Comparison of ENCODE assay signal across 8 cellular contexts in the genomic region with DNA sequence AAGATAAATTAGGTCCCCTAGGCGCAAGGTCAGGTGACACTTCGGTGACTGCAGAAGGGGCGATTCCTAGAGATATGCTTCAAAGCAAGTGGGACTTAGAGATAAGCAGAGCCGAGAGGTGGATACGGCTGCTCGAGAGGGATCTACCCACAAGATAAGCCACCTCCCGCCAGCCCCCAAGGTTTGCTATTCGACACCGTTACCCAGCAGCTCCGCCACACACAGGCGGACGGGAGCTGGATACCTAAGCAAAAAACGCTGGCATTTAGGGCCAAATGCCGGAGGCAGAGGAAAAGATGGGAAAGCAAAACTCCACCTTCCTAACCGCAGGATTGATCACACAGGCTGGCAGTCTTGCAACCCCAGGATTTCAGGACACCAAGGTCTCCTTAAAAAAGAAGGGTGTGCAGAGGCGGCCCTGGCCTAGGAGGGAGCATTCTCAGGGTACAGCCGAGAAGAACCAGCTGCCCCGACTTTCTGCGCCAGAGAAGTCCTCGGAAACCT. TPM values are rescaled to one million over a fixed set of nuclear protein-coding genes. Genes with fewer than 3 reads are reported as not detected.
DNase-seq lines count a peak whose midpoint lies in the region; ATAC-seq, FAIRE-seq and TF ChIP-seq lines count a peak whose summit lies in the region.

No MANE protein-coding gene starts in this region.

- 0 to 1% (median 1%) methylated on average over 20 of the region's 20 CpGs for WGBS in psoas muscle, 3 donors

- TF ChIP-seq CTCF in CD14-positive monocyte (IDR thresholded peaks at IDR 0.05) (no peak), fibroblast of pulmonary artery (IDR thresholded peaks at IDR 0.05; ENCODE audit: low read length, missing control alignments) (no peak), psoas muscle (IDR thresholded peaks at IDR 0.05) (no peak)

- peaks cover 0 to 18% (median 9%) of the 10 kb centered on the region in 7 donors for H3K9me3 Mint-ChIP-seq in CD14-positive monocyte
- H3K9me3 Mint-ChIP-seq in activated T-cell treated with anti-CD3 and anti-CD28 coated beads, Interleukin-2, amount 50 U/mL, for 24 hours = no peaks in the 10 kb centered on the region

- H3K27me3 ChIP-seq in HUES6 (ENCODE audit: control insufficient read depth, insufficient read depth, low read length) = no peaks in the 10 kb centered on the region
- H3K27me3 ChIP-seq in psoas muscle (ENCODE audit: insufficient read depth in 3 of 3, low read length in 2 of 3) = no peaks in the 10 kb centered on the region

- peak overlapping the region; percentile 92 to 97 for H3K4me3 Mint-ChIP-seq in CD14-positive monocyte
- H3K4me3 Mint-ChIP-seq in activated T-cell treated with anti-CD3 and anti-CD28 coated beads, Interleukin-2, amount 50 U/mL, for 24 hours = peak overlapping the region; percentile 92

- H3K27me3 Mint-ChIP-seq in CD14-positive monocyte (ENCODE audit: low read depth in 3 of 3) = peaks cover 0 to 54% (median 0%) of the 10 kb centered on the region in 3 donors
- H3K27me3 Mint-ChIP-seq in activated T-cell treated with anti-CD3 and anti-CD28 coated beads, Interleukin-2, amount 50 U/mL, for 24 hours = no peaks in the 10 kb centered on the region

- H3K4me3 ChIP-seq in HUES6 (ENCODE audit: low read depth, low read length) = peak overlapping the region; percentile 99
- peak overlapping the region; percentile 100 for H3K4me3 ChIP-seq in fibroblast of pulmonary artery (replicated peaks; ENCODE audit: low read depth, low read length)
- H3K4me3 ChIP-seq in psoas muscle = peak overlapping the region; percentile 86

- FAIRE-seq in GM19239 (lab: Jason Lieb, UNC) = no peak

- H3K36me3 Mint-ChIP-seq in CD14-positive monocyte = peaks cover 59 to 66% of the 10 kb centered on the region in 2 donors
- peaks cover 51% of the 10 kb centered on the region for H3K36me3 Mint-ChIP-seq in activated T-cell treated with anti-CD3 and anti-CD28 coated beads, Interleukin-2, amount 50 U/mL, for 24 hours (ENCODE audit: low read depth)

- H3K4me1 Mint-ChIP-seq in CD14-positive monocyte = peaks cover 62% of the 10 kb centered on the region
- peaks cover 70% of the 10 kb centered on the region for H3K4me1 Mint-ChIP-seq in activated T-cell treated with anti-CD3 and anti-CD28 coated beads, Interleukin-2, amount 50 U/mL, for 24 hours (ENCODE audit: low read depth)

- intact Hi-C loops in CD14-positive monocyte (cut with micrococcal nuclease) = loop anchor here in 1 of 2 donors (5.0 kb wide), 1 partner anchor 586 kb away; no protein-coding TSS in a partner anchor
- intact Hi-C loops in psoas muscle (cut with DNase I) = loop anchor here in 1 of 2 donors (10.0 kb wide), 1 partner anchor 628 kb away; the partner anchor contains the start of gene TUT1

- peak overlapping the region; percentile 91; the same call in 1 of the 2 replicates for H3K27ac ChIP-seq in HUES6 (ENCODE audit: low read depth, low read length)
- H3K27ac ChIP-seq in psoas muscle = peak overlapping the region; percentile 97

- H3K4me1 ChIP-seq in HUES6 (ENCODE audit: control insufficient read depth, insufficient read depth, low read length) = peaks cover 23% of the 10 kb centered on the region
- peaks cover 60% of the 10 kb centered on the region for H3K4me1 ChIP-seq in psoas muscle

- H3K9me3 ChIP-seq in HUES6 (ENCODE audit: control insufficient read depth, insufficient read depth, low read depth, low read length) (no peaks in the 10 kb centered on the region), psoas muscle (no peaks in the 10 kb centered on the region)

- H3K9ac ChIP-seq in HUES6 (ENCODE audit: low read length) = peak overlapping the region; percentile 94

- peak overlapping the region; percentile 97 to 99 (median 99) for H3K27ac Mint-ChIP-seq in CD14-positive monocyte
- peak overlapping the region; percentile 93 for H3K27ac Mint-ChIP-seq in activated T-cell treated with anti-CD3 and anti-CD28 coated beads, Interleukin-2, amount 50 U/mL, for 24 hours

- DNase-seq in CD14-positive monocyte (ENCODE audit: low spot score) (no peak), fibroblast of pulmonary artery (ENCODE audit: low read depth) (peak; percentile 52), psoas muscle (no peak), COR-L47 (lab: John Stamatoyannopoulos, UW) (no peak), GM19239 (ENCODE audit: insufficient read length, low spot score) (no peak)
- peak; percentile 48 for DNase-seq in activated T-cell treated with anti-CD3 and anti-CD28 coated beads, Interleukin-2, amount 50 U/mL, for 24 hours

- ATAC-seq in psoas muscle (no peak), HG02610 (IDR thresholded peaks at IDR 0.05; ENCODE audit: unreplicated experiment) (no peak)

- peaks cover 37% of the 10 kb centered on the region for H3K36me3 ChIP-seq in HUES6 (ENCODE audit: control insufficient read depth, insufficient read depth, low read length)
- peaks cover 3 to 30% of the 10 kb centered on the region in 2 donors for H3K36me3 ChIP-seq in psoas muscle (ENCODE audit: insufficient read depth in 1 of 2, low read depth in 1 of 2)

RNA-seq across cellular contexts. Expression of gene FTH1, which starts 0.7 kb away (rescaled TPM):
- over 10,000 TPM in 1 of 2 donors, 1,000 to 10,000 TPM in 1; 8,968 to 11,239 TPM for polyA plus RNA-seq in CD14-positive monocyte
- 1,000 to 10,000 TPM; 2,269 to 5,499 (median 3,297) TPM for total RNA-seq in psoas muscle
- polyA plus RNA-seq in psoas muscle = over 10,000 TPM in 1 of 3 donors, 1,000 to 10,000 TPM in 2; 2,316 to 16,176 (median 3,132) TPM

RNA-seq across cellular contexts. Expression of gene BEST1, which starts 16.6 kb away (rescaled TPM):
- 1 to 10 TPM; 5.9 to 7.4 TPM for polyA plus RNA-seq in CD14-positive monocyte
- 1 to 10 TPM in 2 of 4 donors, under 1 TPM in 2; 0.81 to 2.1 (median 1.2) TPM for total RNA-seq in psoas muscle
- polyA plus RNA-seq in psoas muscle = 1 to 10 TPM; 1.3 to 9.8 (median 1.5) TPM

RNA-seq across cellular contexts. Expression of gene RAB3IL1, which starts 49.4 kb away (rescaled TPM):
- not detected for polyA plus RNA-seq in CD14-positive monocyte
- 1 to 10 TPM; 4.9 to 5.9 (median 4.9) TPM for total RNA-seq in psoas muscle
- 1 to 10 TPM; 1.7 to 5.1 (median 3.5) TPM for polyA plus RNA-seq in psoas muscle

Comparison
In these comparisons a context has a peak if more than half of its experiments do, and no peak if none do; other contexts are left out.
1. DNase-seq: peak in activated T-cell treated with anti-CD3 and anti-CD28 coated beads, Interleukin-2, amount 50 U/mL, for 24 hours (single experiment) and fibroblast of pulmonary artery (single experiment); none in CD14-positive monocyte (single experiment), psoas muscle (0 of 2), COR-L47 (single experiment) and GM19239 (single experiment).
2. Peak in every context shown above with its lines, with median percentiles within 50 percentile points of each other: H3K4me3 ChIP-seq.